28 cellular contexts compared by ENCODE assay signal in the genomic region with DNA sequence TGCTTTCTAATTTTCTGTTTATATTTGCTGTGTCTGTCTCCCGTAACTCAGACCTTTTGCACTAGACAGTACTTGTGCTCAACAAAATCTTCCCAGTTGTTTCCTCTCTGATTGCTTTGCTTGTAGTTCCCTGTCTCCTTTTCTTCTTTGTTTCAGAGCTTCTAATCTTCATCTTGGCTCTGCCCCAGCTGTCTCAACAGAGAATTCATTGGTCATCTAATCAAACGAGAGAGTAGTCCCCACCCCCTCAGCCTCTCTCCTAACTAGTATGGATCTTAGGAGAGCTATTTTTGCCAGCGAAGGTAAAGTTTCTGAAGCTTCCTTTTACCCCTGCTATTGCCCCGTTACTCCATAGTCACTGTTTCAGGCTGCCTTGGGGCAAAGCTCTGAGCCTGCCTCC. TPM values are rescaled to one million over a fixed set of nuclear protein-coding genes. Genes with fewer than 3 reads are reported as not detected.
DNase-seq lines count a peak whose midpoint lies in the region; ATAC-seq and TF ChIP-seq lines count a peak whose summit lies in the region.
"Had no signal": no experiment of that assay in that cellular context is flagged by ENCODE, and none has a peak within 500 bp of the region (broad histone marks: within the 10 kb centered on the region; RNA-seq: fewer than 3 reads in every experiment).

No MANE protein-coding gene starts in this region.

- peak overlapping the region; percentile 27 for H2AFZ ChIP-seq in osteoblast (ENCODE audit: low read length)
- H2AFZ ChIP-seq in hepatocyte = no peak overlapping the region

- no peaks in the 10 kb centered on the region for H3K9me2 ChIP-seq in hepatocyte (replicated peaks; ENCODE audit: insufficient read depth)

- H3K4me3 Mint-ChIP-seq in endothelial cell (ENCODE audit: unreplicated experiment) = no peak overlapping the region
- H3K4me3 Mint-ChIP-seq: activated CD4-positive, alpha-beta T cell treated with anti-CD3 and anti-CD28 coated beads, Interleukin-2, amount 10 ng/mL, durations not matched to agents 7 days and 5 days; activated T-cell treated with anti-CD3 and anti-CD28 coated beads, Interleukin-2, amount 50 U/mL, for 4 hours; CD4-positive, alpha-beta T cell; endodermal cell; nephron progenitor cell; T-cell had no signal

- peak overlapping the region; percentile 84 for H3K27ac ChIP-seq in SJCRH30
- H3K27ac ChIP-seq in osteoblast (ENCODE audit: low read depth, low read length) = no peak overlapping the region
- H3K27ac ChIP-seq in hepatocyte = no peak overlapping the region
- no peak overlapping the region for H3K27ac ChIP-seq in psoas muscle
- H3K27ac ChIP-seq: esophagus squamous epithelium, pancreas, Peyer's patch, right atrium auricular region, SJSA1, thoracic aorta had no signal

- DNase-seq in COLO829 (ENCODE audit: low spot score) (peak; percentile 61), SJCRH30 (peak; percentile 66 to 79), endothelial cell (ENCODE audit: low spot score) (no peak), osteoblast (ENCODE audit: insufficient read length, low spot score, missing footprints) (no peak), hepatocyte (ENCODE audit: low spot score) (no peak), psoas muscle (no peak)
- no peak for DNase-seq in activated CD8-positive, alpha-beta memory T cell treated with anti-CD3 and anti-CD28 coated beads, Interleukin-2, amount 50 U/mL, for 4 hours
- DNase-seq: activated CD4-positive, alpha-beta T cell treated with anti-CD3 and anti-CD28 coated beads, Interleukin-2, amount 10 ng/mL, durations not matched to agents 7 days and 5 days; activated gamma-delta T cell treated with Interleukin-2 at 50 U/mL for 16 hours; activated T-cell treated with anti-CD3 and anti-CD28 coated beads, Interleukin-2, amount 50 U/mL, for 4 hours; CD4-positive, alpha-beta T cell; central memory CD4-positive, alpha-beta T cell; endodermal cell; esophagus squamous epithelium; mucosa of descending colon; NCI-H2081 treated with DMSO at 0.1 percent for 48 hours; NCI-H226; NCI-H526 treated with DMSO at 0.1 percent for 48 hours; nephron progenitor cell; pancreas; Peyer's patch; stimulated activated CD4-positive, alpha-beta T cell treated with anti-CD3 and anti-CD28 coated beads, Interleukin-1b, Interleukin-23, amount 100 ng/mL, for 48 hours; stimulated activated naive CD4-positive, alpha-beta T cell treated with Interleukin-2 at 50 U/mL for 16 hours; T-cell had no signal

- H3K36me3 ChIP-seq in SJCRH30 = no peaks in the 10 kb centered on the region
- no peaks in the 10 kb centered on the region for H3K36me3 ChIP-seq in osteoblast (ENCODE audit: insufficient read depth, low read length)
- H3K36me3 ChIP-seq in hepatocyte (replicated peaks; ENCODE audit: insufficient read depth, low read depth) = no peaks in the 10 kb centered on the region
- no peaks in the 10 kb centered on the region for H3K36me3 ChIP-seq in psoas muscle (ENCODE audit: insufficient read depth in 1 of 2, low read depth in 1 of 2)
- H3K36me3 ChIP-seq: esophagus squamous epithelium, pancreas, Peyer's patch, right atrium auricular region, SJSA1, thoracic aorta had no signal

- H4K20me1 ChIP-seq in osteoblast (ENCODE audit: insufficient read depth, low read length) (no peaks in the 10 kb centered on the region), hepatocyte (ENCODE audit: insufficient read depth, poor library complexity, severe bottlenecking) (no peaks in the 10 kb centered on the region)

- no peaks in the 10 kb centered on the region for H3K79me2 ChIP-seq in osteoblast (ENCODE audit: insufficient read depth, low read length)
- H3K79me2 ChIP-seq in hepatocyte = no peaks in the 10 kb centered on the region

- intact Hi-C loops in psoas muscle (cut with DNase I) = no loop called here

- H3K9me3 ChIP-seq in SJCRH30 (replicated peaks) (no peaks in the 10 kb centered on the region), osteoblast (ENCODE audit: low read depth, low read length) (no peaks in the 10 kb centered on the region), hepatocyte (ENCODE audit: low read depth) (no peaks in the 10 kb centered on the region), psoas muscle (no peaks in the 10 kb centered on the region)
- H3K9me3 ChIP-seq: esophagus squamous epithelium, mucosa of descending colon, pancreas, Peyer's patch, right atrium auricular region, SJSA1, thoracic aorta had no signal

- H3K9me3 Mint-ChIP-seq in endothelial cell (ENCODE audit: unreplicated experiment) = no peaks in the 10 kb centered on the region
- H3K9me3 Mint-ChIP-seq: activated CD4-positive, alpha-beta T cell treated with anti-CD3 and anti-CD28 coated beads, Interleukin-2, amount 10 ng/mL, durations not matched to agents 7 days and 5 days; activated T-cell treated with anti-CD3 and anti-CD28 coated beads, Interleukin-2, amount 50 U/mL, for 4 hours; CD4-positive, alpha-beta T cell; endodermal cell; nephron progenitor cell; T-cell had no signal

- H3K27me3 ChIP-seq in SJCRH30 = no peaks in the 10 kb centered on the region
- H3K27me3 ChIP-seq in osteoblast (ENCODE audit: insufficient read depth, low read length) = no peaks in the 10 kb centered on the region
- peaks cover 22% of the 10 kb centered on the region for H3K27me3 ChIP-seq in hepatocyte
- H3K27me3 ChIP-seq in psoas muscle (ENCODE audit: insufficient read depth in 3 of 3, low read length in 2 of 3) = no peaks in the 10 kb centered on the region
- H3K27me3 ChIP-seq: esophagus squamous epithelium, pancreas, Peyer's patch, right atrium auricular region, SJSA1 had no signal

- no peak for ATAC-seq in psoas muscle
- ATAC-seq: activated T-cell treated with anti-CD3 and anti-CD28 coated beads, Interleukin-2, amount 50 U/mL, for 4 hours; mucosa of descending colon; pancreas; T-cell had no signal

- H3K4me2 ChIP-seq in osteoblast (ENCODE audit: insufficient read depth, low read length) (peak overlapping the region; percentile 67), hepatocyte (no peak overlapping the region)

- H3K4me3 ChIP-seq in SJCRH30 (peak overlapping the region; percentile 47), osteoblast (ENCODE audit: insufficient read depth, low read length) (peak overlapping the region; percentile 21), hepatocyte (no peak overlapping the region), psoas muscle (no peak overlapping the region)
- H3K4me3 ChIP-seq: esophagus squamous epithelium, lung, mucosa of descending colon, pancreas, Peyer's patch, right atrium auricular region, SJSA1, thoracic aorta had no signal

- H3K4me1 ChIP-seq in SJCRH30 (peaks cover 63% of the 10 kb centered on the region), osteoblast (ENCODE audit: insufficient read depth, low read length) (peaks cover 49% of the 10 kb centered on the region), hepatocyte (ENCODE audit: insufficient read depth) (no peaks in the 10 kb centered on the region), psoas muscle (peaks cover 18% of the 10 kb centered on the region)
- H3K4me1 ChIP-seq: esophagus squamous epithelium, pancreas, Peyer's patch, SJSA1 had no signal

- H3K36me3 Mint-ChIP-seq in endothelial cell (ENCODE audit: low read depth, unreplicated experiment) = no peaks in the 10 kb centered on the region
- H3K36me3 Mint-ChIP-seq: T-cell had no signal

- peak overlapping the region; percentile 70 for H3K27ac Mint-ChIP-seq in endothelial cell (ENCODE audit: unreplicated experiment)
- H3K27ac Mint-ChIP-seq: activated CD4-positive, alpha-beta T cell treated with anti-CD3 and anti-CD28 coated beads, Interleukin-2, amount 10 ng/mL, durations not matched to agents 7 days and 5 days; CD4-positive, alpha-beta T cell; endodermal cell; nephron progenitor cell; T-cell had no signal

- peaks cover 44% of the 10 kb centered on the region for H3K4me1 Mint-ChIP-seq in endothelial cell (ENCODE audit: unreplicated experiment)
- H3K4me1 Mint-ChIP-seq: activated CD4-positive, alpha-beta T cell treated with anti-CD3 and anti-CD28 coated beads, Interleukin-2, amount 10 ng/mL, durations not matched to agents 7 days and 5 days; nephron progenitor cell; T-cell had no signal

- no peak for TF ChIP-seq CTCF in endothelial cell (IDR thresholded peaks at IDR 0.05; ENCODE audit: unreplicated experiment)
- no peak for TF ChIP-seq CTCF in osteoblast (IDR thresholded peaks at IDR 0.05; ENCODE audit: extremely low read depth, low read depth, low read length)
- TF ChIP-seq CTCF in hepatocyte (IDR thresholded peaks at IDR 0.05; ENCODE audit: poor library complexity) = no peak
- no peak for TF ChIP-seq CTCF in psoas muscle (IDR thresholded peaks at IDR 0.05)

- H3K27me3 Mint-ChIP-seq in endothelial cell (ENCODE audit: unreplicated experiment) = peaks cover 6% of the 10 kb centered on the region

- 54% methylated on average over 4 of the region's 4 CpGs for WGBS in hepatocyte (ENCODE audit: low lambda C conversion rate, missing lambda C conversion rate)
- 28 to 42% (median 28%) methylated on average over 4 of the region's 4 CpGs for WGBS in psoas muscle, 3 donors

RNA-seq across cellular contexts. Expression of gene SLC26A4, which starts 32.8 kb away (rescaled TPM):
- total RNA-seq in SJCRH30 (2014; rRNA removed; shearing (Covaris generic)) = 3.7 and 3.9 TPM in 2 replicates
- total RNA-seq in endothelial cell (ENCODE audit: unreplicated experiment) (0.67 TPM), osteoblast (0.36 and 0.59 TPM in 2 replicates), hepatocyte (0.20 TPM in 1 of 2 replicates, not detected in the other), psoas muscle (under 1 TPM; 0.08 to 0.94 (median 0.26) TPM)
- polyA plus RNA-seq in hepatocyte (0.35 TPM in 1 of 2 replicates, not detected in the other), psoas muscle (under 1 TPM; 0.10 to 0.22 (median 0.13) TPM)
- total RNA-seq: CD4-positive, alpha-beta T cell had no signal

RNA-seq across cellular contexts. Expression of gene CBLL1, which starts 50.5 kb away (rescaled TPM):
- total RNA-seq in SJCRH30 (2014; rRNA removed; shearing (Covaris generic)) = 43.2 and 45.4 TPM in 2 replicates
- total RNA-seq in endothelial cell (ENCODE audit: unreplicated experiment) (37.4 TPM), osteoblast (25.7 and 32.7 TPM in 2 replicates), hepatocyte (17.3 and 18.6 TPM in 2 replicates), psoas muscle (10 to 100 TPM; 21.0 to 32.6 (median 26.1) TPM)
- polyA plus RNA-seq in hepatocyte (12.5 and 15.2 TPM in 2 replicates), psoas muscle (10 to 100 TPM; 10.1 to 23.8 (median 11.3) TPM)

Comparison
In these comparisons a context has a peak if more than half of its experiments do, and no peak if none do; other contexts are left out.
1. DNase-seq: peak in COLO829 (single experiment) and SJCRH30 (2 of 2); none in endothelial cell (single experiment), osteoblast (single experiment), activated CD8-positive, alpha-beta memory T cell treated with anti-CD3 and anti-CD28 coated beads, Interleukin-2, amount 50 U/mL, for 4 hours (single experiment), hepatocyte (single experiment) and psoas muscle (0 of 2).
2. H3K4me3 ChIP-seq: peak in SJCRH30 (single experiment) and osteoblast (single experiment); none in hepatocyte (single experiment) and psoas muscle (single experiment).